8 cellular contexts compared by ENCODE assay signal in genomic region chr7:55593515-55594318, GRCh38. TPM values are rescaled to one million over a fixed set of nuclear protein-coding genes. Genes with fewer than 3 reads are reported as not detected.
A peak's percentile ranks its signal among the peaks of the same experiment; 100 is the strongest.
DNase-seq lines count a peak whose midpoint lies in the region; ATAC-seq and TF ChIP-seq lines count a peak whose summit lies in the region.

No MANE protein-coding gene starts in this region.

- H3K9me3 Mint-ChIP-seq in GM23338: no peaks in the 10 kb centered on the region; the same call in 2 of the 3 replicates

- ATAC-seq in GM23338 (peak; percentile 93), HG03139 (IDR thresholded peaks at IDR 0.05; ENCODE audit: unreplicated experiment) (no peak)
- peak; percentile 61 to 62 for ATAC-seq in activated CD4-positive, CD25-positive, alpha-beta regulatory T cell treated with anti-CD3 and anti-CD28 coated beads, Interleukin-2, amount 50 U/mL, for 24 hours

- H3K27ac ChIP-seq in GM23338 (ENCODE audit: low read depth) (no peak overlapping the region), colonic mucosa (no peak overlapping the region), mesendoderm (ENCODE audit: low read depth, low read length) (no peak overlapping the region)

- peaks cover 9% of the 10 kb centered on the region for H3K9me2 ChIP-seq in GM23338 (ENCODE audit: insufficient read depth)

- H3K36me3 ChIP-seq in GM23338 (ENCODE audit: insufficient read depth): no peaks in the 10 kb centered on the region
- H3K36me3 ChIP-seq in colonic mucosa: no peaks in the 10 kb centered on the region
- no peaks in the 10 kb centered on the region for H3K36me3 ChIP-seq in mesendoderm (ENCODE audit: control insufficient read depth, insufficient read depth, low read length)

- H3K79me2 ChIP-seq in GM23338 (replicated peaks; ENCODE audit: insufficient read depth) (no peaks in the 10 kb centered on the region), mesendoderm (ENCODE audit: control insufficient read depth, insufficient read depth, low read length) (no peaks in the 10 kb centered on the region)

- no CpG with 5 or more reads among the region's 14 CpGs for WGBS in mesendoderm (ENCODE audit: extremely low coverage, insufficient coverage, low lambda C conversion rate)

- H4K8ac ChIP-seq in mesendoderm (ENCODE audit: low read depth, low read length): no peak overlapping the region

- DNase-seq in ELF-1 (ENCODE audit: low read depth, low spot score) (peak; percentile 83), GM23338 (ENCODE audit: low spot score) (peak; percentile 87), NCI-H1694 (lab: John Stamatoyannopoulos, UW) (peak; percentile 32), colonic mucosa (peak; percentile 76), mesendoderm (peak; percentile 76)
- peak; percentile 36 to 51 for DNase-seq in stimulated activated CD8-positive, alpha-beta memory T cell treated with anti-CD3 and anti-CD28 coated beads, Interleukin-7, amount 100 ng/mL, for 1 hour (ENCODE audit: low read depth in 2 of 2)

- intact Hi-C loops in colonic mucosa (cut with DNase I): loop anchor here (5.0 kb wide), 1 partner anchor 316 kb away; no protein-coding TSS in a partner anchor

- no peaks in the 10 kb centered on the region for H3K4me1 Mint-ChIP-seq in GM23338

- no peaks in the 10 kb centered on the region for H3K9me3 ChIP-seq in colonic mucosa

- H3K9ac ChIP-seq in colonic mucosa (ENCODE audit: low read depth in 2 of 2, low read length in 2 of 2): no peak overlapping the region
- no peak overlapping the region for H3K9ac ChIP-seq in mesendoderm (ENCODE audit: low read length)

- no peaks in the 10 kb centered on the region for H3K36me3 Mint-ChIP-seq in GM23338 (ENCODE audit: low read depth)

- no peak overlapping the region for H3K4me3 Mint-ChIP-seq in GM23338

- no peak overlapping the region for H2BK5ac ChIP-seq in mesendoderm (ENCODE audit: low read length)

- no peak overlapping the region for H3K27ac Mint-ChIP-seq in GM23338

- H2AFZ ChIP-seq in GM23338: peak overlapping the region; percentile 86; the same call in 1 of the 2 replicates

- no peak overlapping the region for H3K4ac ChIP-seq in mesendoderm (ENCODE audit: low read depth, low read length)

- no peak overlapping the region for H2AK5ac ChIP-seq in mesendoderm (ENCODE audit: low read length)

- H3K4me2 ChIP-seq in GM23338 (no peak overlapping the region), mesendoderm (ENCODE audit: low read length) (no peak overlapping the region)

- no peak overlapping the region for H4K5ac ChIP-seq in mesendoderm (ENCODE audit: low read length)

- H3K4me1 ChIP-seq in GM23338 (ENCODE audit: insufficient read depth): no peaks in the 10 kb centered on the region
- no peaks in the 10 kb centered on the region for H3K4me1 ChIP-seq in colonic mucosa
- no peaks in the 10 kb centered on the region for H3K4me1 ChIP-seq in mesendoderm (ENCODE audit: control insufficient read depth, low read depth, low read length)

- no peaks in the 10 kb centered on the region for H3K79me1 ChIP-seq in mesendoderm (ENCODE audit: low read length)

- no peaks in the 10 kb centered on the region for H4K20me1 ChIP-seq in GM23338 (replicated peaks; ENCODE audit: insufficient read depth)

- H3K4me3 ChIP-seq in GM23338 (no peak overlapping the region), colonic mucosa (no peak overlapping the region), mesendoderm (ENCODE audit: low read length) (no peak overlapping the region)

- H3K27me3 ChIP-seq in GM23338 (ENCODE audit: insufficient read depth): no peaks in the 10 kb centered on the region
- no peaks in the 10 kb centered on the region for H3K27me3 ChIP-seq in colonic mucosa
- no peaks in the 10 kb centered on the region for H3K27me3 ChIP-seq in mesendoderm (ENCODE audit: insufficient read depth, low read length, poor library complexity)

- no peak overlapping the region for H3K56ac ChIP-seq in mesendoderm (ENCODE audit: low read length)

- H3K23ac ChIP-seq in mesendoderm (ENCODE audit: low read length): no peak overlapping the region

- TF ChIP-seq CTCF in GM23338 (conservative IDR thresholded peaks at IDR 0.05; ENCODE audit: low read depth in 2 of 2) (peak; percentile 79 to 88), colonic mucosa (IDR thresholded peaks at IDR 0.05) (peak; percentile 86)

- H3K18ac ChIP-seq in mesendoderm (ENCODE audit: low read length): no peak overlapping the region

- H2BK15ac ChIP-seq in mesendoderm (replicated peaks; ENCODE audit: low read depth): no peak overlapping the region

- no peaks in the 10 kb centered on the region for H3F3A ChIP-seq in GM23338 (replicated peaks; ENCODE audit: low read depth)

- peaks cover 7% of the 10 kb centered on the region for H3K27me3 Mint-ChIP-seq in GM23338 (ENCODE audit: insufficient read depth, low read depth, poor library complexity)

- H2BK120ac ChIP-seq in mesendoderm (ENCODE audit: low read depth, low read length): no peak overlapping the region

TF ChIP-seq in GM23338, 12 proteins besides CTCF, POLR2A, EP300 and RAD21:
- TF ChIP-seq NANOG (IDR thresholded peaks at IDR 0.05; ENCODE audit: borderline replicate concordance): no peak
- no peak for TF ChIP-seq STAT1 (IDR thresholded peaks at IDR 0.05; ENCODE audit: unreplicated experiment)
TF ChIP-seq in GM23338: peak in this region for 0.

RNA-seq across cellular contexts. Expression of gene VOPP1, which starts 21.4 kb away (rescaled TPM):
- total RNA-seq in GM23338 (2014; rRNA removed; shearing (Covaris generic)): 71.0 and 73.7 TPM in 2 replicates
- 26.2 and 28.2 TPM in 2 replicates for polyA plus RNA-seq in GM23338 (2016; fragmentation: Nextera tagmentation; extraction: Ambion mirVana)
- total RNA-seq in colonic mucosa: 10 to 100 TPM; 70.3 to 73.4 TPM
- polyA plus RNA-seq in mesendoderm (2013, experiment 1 of 2): 36.4 TPM
- 36.7 TPM for polyA plus RNA-seq in mesendoderm (2013, experiment 2 of 2)

Comparison
In these comparisons a context has a peak if more than half of its experiments do, and no peak if none do; other contexts are left out.
1. DNase-seq: peak in every context shown above with its lines; median percentile 87 in GM23338; 83 in ELF-1; 76 in colonic mucosa; 76 in mesendoderm; 44 in stimulated activated CD8-positive, alpha-beta memory T cell treated with anti-CD3 and anti-CD28 coated beads, Interleukin-7, amount 100 ng/mL, for 1 hour; 32 in NCI-H1694.